In the genomic region with DNA sequence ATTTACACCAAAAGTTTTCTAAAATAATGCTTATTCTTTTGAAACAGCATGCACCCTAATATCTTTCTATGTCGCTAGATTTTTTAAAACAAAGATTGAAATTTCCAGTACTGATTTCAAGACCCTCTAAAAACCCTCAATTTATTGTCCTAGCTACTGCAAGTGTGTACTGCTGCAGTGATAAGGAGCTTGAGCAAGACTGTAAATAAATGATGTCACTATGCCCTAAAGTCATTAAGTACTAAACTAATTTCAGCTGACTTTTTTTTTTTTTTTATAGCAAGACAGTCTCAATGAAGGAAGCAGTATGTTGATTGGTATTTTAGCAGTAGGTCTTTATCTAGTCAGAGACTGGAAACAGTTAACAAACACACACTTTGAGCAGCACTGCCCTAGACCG, we compare ENCODE assay signal across 18 cellular contexts. TPM values are rescaled to one million over a fixed set of nuclear protein-coding genes. Genes with fewer than 3 reads are reported as not detected.
DNase-seq lines count a peak whose midpoint lies in the region; ATAC-seq and TF ChIP-seq lines count a peak whose summit lies in the region.
"Had no signal": no experiment of that assay in that cellular context is flagged by ENCODE, and none has a peak within 500 bp of the region (broad histone marks: within the 10 kb centered on the region; RNA-seq: fewer than 3 reads in every experiment).

No MANE protein-coding gene starts in this region.

- CTCF ChIA-PET in HEK293 (lab: Yijun Ruan, JAX), result interaction anchor here (0.6 to 0.8 kb wide), 3 partner anchors 16 to 137 kb away, joined by 3 read pairs; no protein-coding TSS in a partner anchor

- no peaks in the 10 kb centered on the region for H3K36me3 Mint-ChIP-seq in natural killer cell
- H3K36me3 Mint-ChIP-seq: CD14-positive monocyte; CD8-positive, alpha-beta T cell had no signal

- POLR2A ChIA-PET in HEK293 (lab: Yijun Ruan, JAX), result interaction anchor here (1.5 kb wide), 1 partner anchor 14 kb away, joined by 5 read pairs; no protein-coding TSS in a partner anchor

- H3K4me1 ChIP-seq in HEK293 (ENCODE audit: control insufficient read depth, insufficient read depth, low read length), result no peaks in the 10 kb centered on the region

- no peak overlapping the region for H3K4me3 ChIP-seq in HEK293 (ENCODE audit: low read depth, low read length)
- H3K4me3 ChIP-seq in epithelial cell of esophagus (ENCODE audit: low read length), result no peak overlapping the region
- H3K4me3 ChIP-seq: GM23248 had no signal

- no peaks in the 10 kb centered on the region for H3K9me3 Mint-ChIP-seq in natural killer cell
- H3K9me3 Mint-ChIP-seq: CD8-positive, alpha-beta T cell had no signal

- no peaks in the 10 kb centered on the region for H3K36me3 ChIP-seq in HEK293 (ENCODE audit: control insufficient read depth in 2 of 2, insufficient read depth in 1 of 2, low read length in 2 of 2)

- no peaks in the 10 kb centered on the region for H3K9me3 ChIP-seq in HEK293 (ENCODE audit: control insufficient read depth, insufficient read depth, low read depth, low read length)

- intact Hi-C loops in natural killer cell (cut with micrococcal nuclease), result no loop called here

- no peaks in the 10 kb centered on the region for H3K4me1 Mint-ChIP-seq in natural killer cell

- TF ChIP-seq CTCF in HEK293 (tag by site-specific recombination; IDR thresholded peaks at IDR 0.05) (no peak), epithelial cell of esophagus (IDR thresholded peaks at IDR 0.05; ENCODE audit: insufficient read depth, low read depth, low read length, missing control alignments) (no peak), natural killer cell (IDR thresholded peaks at IDR 0.05) (no peak)

- no peak overlapping the region for H3K27ac ChIP-seq in HEK293 (ENCODE audit: extremely low read depth, low read depth, low read length)
- H3K27ac ChIP-seq: GM23248 had no signal

- H3K27ac Mint-ChIP-seq in natural killer cell, result no peak overlapping the region
- H3K27ac Mint-ChIP-seq: CD14-positive monocyte; CD8-positive, alpha-beta T cell had no signal

- ATAC-seq in left lobe of liver, result peak; percentile 42
- no peak for ATAC-seq in natural killer cell
- ATAC-seq: CD8-positive, alpha-beta T cell; HCT116; HepG2 had no signal

- peak; percentile 37 for DNase-seq in epithelial cell of esophagus (ENCODE audit: low read depth)
- no peak for DNase-seq in left lobe of liver (ENCODE audit: low spot score)
- peak; percentile 40 for DNase-seq in renal cortical epithelial cell (ENCODE audit: low read depth)
- no peak for DNase-seq in AML-193 (lab: John Stamatoyannopoulos, UW)
- DNase-seq in activated T-cell treated with anti-CD3 and anti-CD28 coated beads, Interleukin-2, amount 50 U/mL, for 48 hours, result no peak
- no peak for DNase-seq in natural killer cell
- DNase-seq in GM03348 (ENCODE audit: low spot score), result no peak
- DNase-seq: 8988T; ACHN; CD8-positive, alpha-beta T cell; COR-L47; DND-41; GF-D8; GM23248 had no signal

- peaks cover 37 to 75% of the 10 kb centered on the region in 2 donors for H3K27me3 Mint-ChIP-seq in natural killer cell (ENCODE audit: low read depth in 2 of 2)

- no peak overlapping the region for H3K4me3 Mint-ChIP-seq in natural killer cell
- H3K4me3 Mint-ChIP-seq: CD14-positive monocyte; CD8-positive, alpha-beta T cell had no signal

TF ChIP-seq in HEK293, 187 proteins besides CTCF, POLR2A, EP300 and RAD21 (continues in another document):
- TF ChIP-seq FEZF1 (tag by site-specific recombination; IDR thresholded peaks at IDR 0.05) (peak; percentile 88), ZNF530 (tag by site-specific recombination; IDR thresholded peaks at IDR 0.05; ENCODE audit: low read depth) (no peak), ZNF664 (tag by site-specific recombination; IDR thresholded peaks at IDR 0.05) (0 out of 2 replicates have a peak, but pooled peaks have one; percentile 22)
- TF ChIP-seq, protein P1, sequence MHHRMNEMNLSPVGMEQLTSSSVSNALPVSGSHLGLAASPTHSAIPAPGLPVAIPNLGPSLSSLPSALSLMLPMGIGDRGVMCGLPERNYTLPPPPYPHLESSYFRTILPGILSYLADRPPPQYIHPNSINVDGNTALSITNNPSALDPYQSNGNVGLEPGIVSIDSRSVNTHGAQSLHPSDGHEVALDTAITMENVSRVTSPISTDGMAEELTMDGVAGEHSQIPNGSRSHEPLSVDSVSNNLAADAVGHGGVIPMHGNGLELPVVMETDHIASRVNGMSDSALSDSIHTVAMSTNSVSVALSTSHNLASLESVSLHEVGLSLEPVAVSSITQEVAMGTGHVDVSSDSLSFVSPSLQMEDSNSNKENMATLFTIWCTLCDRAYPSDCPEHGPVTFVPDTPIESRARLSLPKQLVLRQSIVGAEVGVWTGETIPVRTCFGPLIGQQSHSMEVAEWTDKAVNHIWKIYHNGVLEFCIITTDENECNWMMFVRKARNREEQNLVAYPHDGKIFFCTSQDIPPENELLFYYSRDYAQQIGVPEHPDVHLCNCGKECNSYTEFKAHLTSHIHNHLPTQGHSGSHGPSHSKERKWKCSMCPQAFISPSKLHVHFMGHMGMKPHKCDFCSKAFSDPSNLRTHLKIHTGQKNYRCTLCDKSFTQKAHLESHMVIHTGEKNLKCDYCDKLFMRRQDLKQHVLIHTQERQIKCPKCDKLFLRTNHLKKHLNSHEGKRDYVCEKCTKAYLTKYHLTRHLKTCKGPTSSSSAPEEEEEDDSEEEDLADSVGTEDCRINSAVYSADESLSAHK (tag by site-specific recombination; IDR thresholded peaks at IDR 0.05), result peak; percentile 21; the same call in 1 of the 2 replicates
- TF ChIP-seq, protein P2, sequence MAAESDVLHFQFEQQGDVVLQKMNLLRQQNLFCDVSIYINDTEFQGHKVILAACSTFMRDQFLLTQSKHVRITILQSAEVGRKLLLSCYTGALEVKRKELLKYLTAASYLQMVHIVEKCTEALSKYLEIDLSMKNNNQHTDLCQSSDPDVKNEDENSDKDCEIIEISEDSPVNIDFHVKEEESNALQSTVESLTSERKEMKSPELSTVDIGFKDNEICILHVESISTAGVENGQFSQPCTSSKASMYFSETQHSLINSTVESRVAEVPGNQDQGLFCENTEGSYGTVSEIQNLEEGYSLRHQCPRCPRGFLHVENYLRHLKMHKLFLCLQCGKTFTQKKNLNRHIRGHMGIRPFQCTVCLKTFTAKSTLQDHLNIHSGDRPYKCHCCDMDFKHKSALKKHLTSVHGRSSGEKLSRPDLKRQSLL (tag by site-specific recombination; IDR thresholded peaks at IDR 0.05), result 0 out of 2 replicates have a peak, but pooled peaks have one; percentile 25
- TF ChIP-seq, protein P3, sequence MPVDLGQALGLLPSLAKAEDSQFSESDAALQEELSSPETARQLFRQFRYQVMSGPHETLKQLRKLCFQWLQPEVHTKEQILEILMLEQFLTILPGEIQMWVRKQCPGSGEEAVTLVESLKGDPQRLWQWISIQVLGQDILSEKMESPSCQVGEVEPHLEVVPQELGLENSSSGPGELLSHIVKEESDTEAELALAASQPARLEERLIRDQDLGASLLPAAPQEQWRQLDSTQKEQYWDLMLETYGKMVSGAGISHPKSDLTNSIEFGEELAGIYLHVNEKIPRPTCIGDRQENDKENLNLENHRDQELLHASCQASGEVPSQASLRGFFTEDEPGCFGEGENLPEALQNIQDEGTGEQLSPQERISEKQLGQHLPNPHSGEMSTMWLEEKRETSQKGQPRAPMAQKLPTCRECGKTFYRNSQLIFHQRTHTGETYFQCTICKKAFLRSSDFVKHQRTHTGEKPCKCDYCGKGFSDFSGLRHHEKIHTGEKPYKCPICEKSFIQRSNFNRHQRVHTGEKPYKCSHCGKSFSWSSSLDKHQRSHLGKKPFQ (tag by site-specific recombination; IDR thresholded peaks at IDR 0.05), result 0 out of 2 replicates have a peak, but pooled peaks have one; percentile 30
- TF ChIP-seq, protein P4, sequence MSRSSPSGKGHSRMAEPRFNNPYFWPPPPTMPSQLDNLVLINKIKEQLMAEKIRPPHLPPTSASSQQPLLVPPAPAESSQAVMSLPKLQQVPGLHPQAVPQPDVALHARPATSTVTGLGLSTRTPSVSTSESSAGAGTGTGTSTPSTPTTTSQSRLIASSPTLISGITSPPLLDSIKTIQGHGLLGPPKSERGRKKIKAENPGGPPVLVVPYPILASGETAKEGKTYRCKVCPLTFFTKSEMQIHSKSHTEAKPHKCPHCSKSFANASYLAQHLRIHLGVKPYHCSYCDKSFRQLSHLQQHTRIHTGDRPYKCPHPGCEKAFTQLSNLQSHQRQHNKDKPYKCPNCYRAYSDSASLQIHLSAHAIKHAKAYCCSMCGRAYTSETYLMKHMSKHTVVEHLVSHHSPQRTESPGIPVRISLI (tag by site-specific recombination; IDR thresholded peaks at IDR 0.05), result peak; percentile 77

RNA-seq across cellular contexts. Expression of a gene that starts 12.2 kb away (rescaled TPM):
- 8.9 TPM for total RNA-seq in left lobe of liver
- total RNA-seq in renal cortical epithelial cell, result 28.5 and 43.5 TPM in 2 replicates
- 10 to 100 TPM; 20.4 to 30.8 (median 29.0) TPM for total RNA-seq in natural killer cell

RNA-seq across cellular contexts. Expression of a gene that starts 54.8 kb away (rescaled TPM):
- total RNA-seq in left lobe of liver, result 7.1 TPM
- 16.3 and 31.3 TPM in 2 replicates for total RNA-seq in renal cortical epithelial cell
- 1 to 10 TPM; 5.6 to 8.6 (median 6.0) TPM for total RNA-seq in natural killer cell

Comparison
In these comparisons a context has a peak if more than half of its experiments do, and no peak if none do; other contexts are left out.
1. DNase-seq: peak in epithelial cell of esophagus (single experiment) and renal cortical epithelial cell (single experiment); none in left lobe of liver (single experiment), AML-193 (0 of 2), activated T-cell treated with anti-CD3 and anti-CD28 coated beads, Interleukin-2, amount 50 U/mL, for 48 hours (0 of 2), natural killer cell (single experiment) and GM03348 (single experiment).